15 cellular contexts compared by ENCODE assay signal in genomic region chr10:29411666-29412335, GRCh38.
DNase-seq lines count a peak whose midpoint lies in the region; ATAC-seq and TF ChIP-seq lines count a peak whose summit lies in the region.
"Had no signal": no experiment of that assay in that cellular context is flagged by ENCODE, and none has a peak within 500 bp of the region (broad histone marks: within the 10 kb centered on the region; RNA-seq: fewer than 3 reads in every experiment).

No MANE protein-coding gene starts in this region.

- H3K27ac ChIP-seq in thyroid gland: peak overlapping the region in 2 of 3 donors; percentile 1 to 30
- H3K27ac ChIP-seq: epithelial cell of prostate, prostate gland had no signal

- H3K9me3 Mint-ChIP-seq in activated naive CD8-positive, alpha-beta T cell treated with anti-CD3 and anti-CD28 coated beads, Interleukin-2, amount 50 U/mL, for 24 hours: peaks cover 10% of the 10 kb centered on the region
- H3K9me3 Mint-ChIP-seq in activated naive CD8-positive, alpha-beta T cell treated with anti-CD3 and anti-CD28 coated beads for 36 hours: peaks cover 3% of the 10 kb centered on the region

- H3K4me3 ChIP-seq in adipocyte (ENCODE audit: low read length): peak overlapping the region; percentile 89
- no peak overlapping the region for H3K4me3 ChIP-seq in thyroid gland (replicated peaks in 1 of 3)
- H3K4me3 ChIP-seq: prostate gland had no signal

- H3K9me3 ChIP-seq in adipocyte (ENCODE audit: control insufficient read depth, low read length) (no peaks in the 10 kb centered on the region), thyroid gland (no peaks in the 10 kb centered on the region)
- H3K9me3 ChIP-seq: heart left ventricle, prostate gland had no signal

- H3K36me3 ChIP-seq in adipocyte (ENCODE audit: control insufficient read depth, insufficient read depth, low read length, severe bottlenecking) (peaks cover 14% of the 10 kb centered on the region), thyroid gland (no peaks in the 10 kb centered on the region)
- H3K36me3 ChIP-seq: prostate gland had no signal

- H3K27me3 Mint-ChIP-seq in activated naive CD8-positive, alpha-beta T cell treated with anti-CD3 and anti-CD28 coated beads, Interleukin-2, amount 50 U/mL, for 24 hours: no peaks in the 10 kb centered on the region
- no peaks in the 10 kb centered on the region for H3K27me3 Mint-ChIP-seq in activated naive CD8-positive, alpha-beta T cell treated with anti-CD3 and anti-CD28 coated beads for 36 hours

- peaks cover 13% of the 10 kb centered on the region for H3K36me3 Mint-ChIP-seq in activated naive CD8-positive, alpha-beta T cell treated with anti-CD3 and anti-CD28 coated beads, Interleukin-2, amount 50 U/mL, for 24 hours (ENCODE audit: low read depth)
- H3K36me3 Mint-ChIP-seq in activated naive CD8-positive, alpha-beta T cell treated with anti-CD3 and anti-CD28 coated beads for 36 hours: peaks cover 1% of the 10 kb centered on the region

- H3K4me1 ChIP-seq in adipocyte (ENCODE audit: control insufficient read depth, insufficient read depth, low read length): peaks cover 45% of the 10 kb centered on the region
- peaks cover 28 to 35% of the 10 kb centered on the region in 2 donors for H3K4me1 ChIP-seq in thyroid gland
- H3K4me1 ChIP-seq: prostate gland had no signal

- no peak for TF ChIP-seq POLR2A in thyroid gland (IDR thresholded peaks at IDR 0.05)

- no peak for DNase-seq in activated naive CD8-positive, alpha-beta T cell treated with anti-CD3 and anti-CD28 coated beads, Interleukin-2, amount 50 U/mL, for 24 hours
- DNase-seq in activated naive CD8-positive, alpha-beta T cell treated with anti-CD3 and anti-CD28 coated beads for 36 hours: no peak
- DNase-seq in adipocyte (ENCODE audit: low read depth) (peak; percentile 34), kidney tubule cell (ENCODE audit: low spot score) (peak; percentile 22), thyroid gland (no peak), NCI-H446 (lab: John Stamatoyannopoulos, UW) (no peak), NCI-H128 (lab: John Stamatoyannopoulos, UW; ENCODE audit: unreplicated experiment) (no peak)
- DNase-seq: activated T-cell treated with anti-CD3 and anti-CD28 coated beads, Interleukin-2, amount 50 U/mL, for 1 hour; Calu3; heart left ventricle; kidney glomerular epithelial cell; NCI-H774 had no signal

- WGBS in thyroid gland, 2 donors: 93 to 94% methylated on average over 10 of the region's 10 CpGs

- intact Hi-C loops in thyroid gland (cut with DNase I): no loop called here

- peaks cover 24% of the 10 kb centered on the region for H3K4me1 Mint-ChIP-seq in activated naive CD8-positive, alpha-beta T cell treated with anti-CD3 and anti-CD28 coated beads, Interleukin-2, amount 50 U/mL, for 24 hours
- H3K4me1 Mint-ChIP-seq in activated naive CD8-positive, alpha-beta T cell treated with anti-CD3 and anti-CD28 coated beads for 36 hours: peaks cover 28% of the 10 kb centered on the region

- H3K27ac Mint-ChIP-seq in activated naive CD8-positive, alpha-beta T cell treated with anti-CD3 and anti-CD28 coated beads, Interleukin-2, amount 50 U/mL, for 24 hours: no peak overlapping the region
- H3K27ac Mint-ChIP-seq in activated naive CD8-positive, alpha-beta T cell treated with anti-CD3 and anti-CD28 coated beads for 36 hours: no peak overlapping the region

- H3K9ac ChIP-seq in adipocyte (ENCODE audit: low read length): peak overlapping the region; percentile 40

- no peak for ATAC-seq in activated naive CD8-positive, alpha-beta T cell treated with anti-CD3 and anti-CD28 coated beads, Interleukin-2, amount 50 U/mL, for 24 hours
- ATAC-seq in HG03139 (IDR thresholded peaks at IDR 0.05; ENCODE audit: unreplicated experiment): no peak
- ATAC-seq: heart left ventricle had no signal

- peak overlapping the region; percentile 24 for H3K4me3 Mint-ChIP-seq in activated naive CD8-positive, alpha-beta T cell treated with anti-CD3 and anti-CD28 coated beads, Interleukin-2, amount 50 U/mL, for 24 hours
- H3K4me3 Mint-ChIP-seq in activated naive CD8-positive, alpha-beta T cell treated with anti-CD3 and anti-CD28 coated beads for 36 hours: no peak overlapping the region

- no peaks in the 10 kb centered on the region for H3K27me3 ChIP-seq in adipocyte (replicated peaks; ENCODE audit: control insufficient read depth, insufficient read depth, low read length)
- H3K27me3 ChIP-seq in thyroid gland: no peaks in the 10 kb centered on the region
- H3K27me3 ChIP-seq: heart left ventricle had no signal

- TF ChIP-seq CTCF in thyroid gland (IDR thresholded peaks at IDR 0.05): no peak

Comparison
In these comparisons a context has a peak if more than half of its experiments do, and no peak if none do; other contexts are left out.
1. DNase-seq: peak in adipocyte (single experiment) and kidney tubule cell (single experiment); none in activated naive CD8-positive, alpha-beta T cell treated with anti-CD3 and anti-CD28 coated beads, Interleukin-2, amount 50 U/mL, for 24 hours (single experiment), activated naive CD8-positive, alpha-beta T cell treated with anti-CD3 and anti-CD28 coated beads for 36 hours (single experiment), thyroid gland (0 of 2), NCI-H446 (0 of 2) and NCI-H128 (single experiment).